Comparison of ENCODE assay signal across 2 cellular contexts in genomic region chr1:100188617-100189016, GRCh38.
TF ChIP-seq lines count a peak whose summit lies in the region.

No MANE protein-coding gene starts in this region.

TF ChIP-seq in IMR-90, 13 proteins besides CTCF, POLR2A, EP300 and RAD21 (continued from another document):
- TF ChIP-seq ELK1 (IDR thresholded peaks at IDR 0.05; ENCODE audit: borderline replicate concordance, low read depth, low read length), result no peak
- TF ChIP-seq NFE2L2 (IDR thresholded peaks at IDR 0.05; ENCODE audit: low read depth, low read length), result no peak
- no peak for TF ChIP-seq FOS (IDR thresholded peaks at IDR 0.05; ENCODE audit: low read depth, low read length)
- no peak for TF ChIP-seq CEBPB (IDR thresholded peaks at IDR 0.05; ENCODE audit: low read depth, low read length)
- no peak for TF ChIP-seq USF2 (IDR thresholded peaks at IDR 0.05; ENCODE audit: low read depth, low read length)
- TF ChIP-seq MAFK (IDR thresholded peaks at IDR 0.05; ENCODE audit: low read depth, low read length), result no peak
- TF ChIP-seq MAZ (IDR thresholded peaks at IDR 0.05; ENCODE audit: borderline replicate concordance, low read depth, low read length), result no peak
- no peak for TF ChIP-seq BHLHE40 (IDR thresholded peaks at IDR 0.05; ENCODE audit: low read depth, low read length)

TF ChIP-seq in WTC11, 78 proteins besides CTCF, POLR2A, EP300 and RAD21 (continued from another document):
- TF ChIP-seq ARID4B (CRISPR knock-in tag; IDR thresholded peaks at IDR 0.05; ENCODE audit: borderline replicate concordance), result no peak
- TF ChIP-seq NFYB (CRISPR knock-in tag; conservative IDR thresholded peaks at IDR 0.05; ENCODE audit: low read depth), result no peak
- TF ChIP-seq NR1H2 (CRISPR knock-in tag; IDR thresholded peaks at IDR 0.05), result no peak
- TF ChIP-seq TEAD1 (CRISPR knock-in tag; IDR thresholded peaks at IDR 0.05), result no peak
- TF ChIP-seq EMX1 (CRISPR knock-in tag; IDR thresholded peaks at IDR 0.05), result no peak
- no peak for TF ChIP-seq FOXP1 (CRISPR knock-in tag; IDR thresholded peaks at IDR 0.05; ENCODE audit: borderline replicate concordance)
- TF ChIP-seq GTF2I (CRISPR knock-in tag; conservative IDR thresholded peaks at IDR 0.05), result no peak
- no peak for TF ChIP-seq ZNF232 (CRISPR knock-in tag; IDR thresholded peaks at IDR 0.05)
TF ChIP-seq in WTC11: peak in this region for 0.
